In genomic region chr7:1297476-1297972, GRCh38 we compare ENCODE assay signal across 17 cellular contexts.
DNase-seq lines count a peak whose midpoint lies in the region; ATAC-seq and TF ChIP-seq lines count a peak whose summit lies in the region.
"Had no signal": no experiment of that assay in that cellular context is flagged by ENCODE, and none has a peak within 500 bp of the region (broad histone marks: within the 10 kb centered on the region; RNA-seq: fewer than 3 reads in every experiment).

No MANE protein-coding gene starts in this region.

- peak overlapping the region in 1 of 5 experiments; percentile 42 for H3K4me3 Mint-ChIP-seq in brain
- H3K4me3 Mint-ChIP-seq: CD4-positive, alpha-beta T cell; GM23338 had no signal

- peaks cover 16% of the 10 kb centered on the region for H3K4me1 Mint-ChIP-seq in brain
- H3K4me1 Mint-ChIP-seq: GM23338 had no signal

- H3K27me3 Mint-ChIP-seq in brain: no peaks in the 10 kb centered on the region

- POLR2A ChIA-PET in A673 (lab: Charles Lee; ENCODE audit: low non-redundant PET): no interaction called here

- no peaks in the 10 kb centered on the region for H3K36me3 Mint-ChIP-seq in brain

- H3K4me1 ChIP-seq in A673 (ENCODE audit: insufficient read depth, low read length, poor library complexity, severe bottlenecking): peaks cover 23% of the 10 kb centered on the region
- H3K4me1 ChIP-seq in mucosa of descending colon (ENCODE audit: low read depth): no peaks in the 10 kb centered on the region

- ATAC-seq in mucosa of descending colon: peak; percentile 34
- no peak for ATAC-seq in GM19452 (IDR thresholded peaks at IDR 0.05; ENCODE audit: unreplicated experiment)
- no peak for ATAC-seq in HG03139 (IDR thresholded peaks at IDR 0.05; ENCODE audit: unreplicated experiment)
- ATAC-seq: GM12878, GM23338 had no signal

- DNase-seq in A673 (ENCODE audit: low spot score) (peak; percentile 46), LNCaP clone FGC (ENCODE audit: low read depth) (peak; percentile 30), mucosa of descending colon (no peak), mucosa of gallbladder (ENCODE audit: low spot score) (no peak), middle frontal gyrus (ENCODE audit: extremely low spot score, low spot score) (no peak)
- DNase-seq: AML-193; Calu3; CD4-positive, alpha-beta T cell; DND-41; NCI-H1417; NCI-H2029; NCI-H446 treated with DMSO at 0.1 percent for 48 hours had no signal

- BruUV-seq in A673 (replicated peaks; lab: Mats Ljungman, UMichigan): no TSS peak

- H3K27ac ChIP-seq in A673 (ENCODE audit: low read depth, low read length, poor library complexity, severe bottlenecking): peak overlapping the region; percentile 33

- TF ChIP-seq CTCF in A673 (conservative IDR thresholded peaks at IDR 0.05; ENCODE audit: low read depth, low read length) (no peak), LNCaP clone FGC (IDR thresholded peaks at IDR 0.05; ENCODE audit: control insufficient read depth, extremely low read depth, insufficient read depth) (no peak), brain (conservative IDR thresholded peaks at IDR 0.05) (no peak), mucosa of descending colon (IDR thresholded peaks at IDR 0.05) (no peak)

- no peaks in the 10 kb centered on the region for H3K27me3 ChIP-seq in A673 (replicated peaks; ENCODE audit: insufficient read depth, low read depth, low read length, poor library complexity)

- H3K36me3 ChIP-seq in A673 (ENCODE audit: insufficient read depth, low read length, poor library complexity, severe bottlenecking): no peaks in the 10 kb centered on the region
- no peaks in the 10 kb centered on the region for H3K36me3 ChIP-seq in mucosa of descending colon (ENCODE audit: low read depth)

- CTCF ChIA-PET in A673 (lab: Charles Lee): no interaction called here

- H3K9me3 ChIP-seq in A673 (ENCODE audit: low read depth, low read length, poor library complexity, severe bottlenecking) (no peaks in the 10 kb centered on the region), mucosa of descending colon (no peaks in the 10 kb centered on the region)

- intact Hi-C loops in A673 (cut with micrococcal nuclease; ENCODE audit: unreplicated experiment) (no loop called here), mucosa of descending colon (cut with DNase I, micrococcal nuclease) (no loop called here)

- H3K9me3 Mint-ChIP-seq in brain: no peaks in the 10 kb centered on the region
- H3K9me3 Mint-ChIP-seq: CD4-positive, alpha-beta T cell; GM23338 had no signal

- H3K4me3 ChIP-seq in A673 (ENCODE audit: low read depth, low read length, poor library complexity, severe bottlenecking) (peak overlapping the region; percentile 20), LNCaP clone FGC (ENCODE audit: low read depth, low read length) (no peak overlapping the region; the same call in 1 of the 2 replicates), mucosa of descending colon (no peak overlapping the region)
- H3K4me3 ChIP-seq: GM12878, GM23338 had no signal

- peak overlapping the region in 3 of 5 experiments; percentile 10 to 80 (median 22) for H3K27ac Mint-ChIP-seq in brain
- H3K27ac Mint-ChIP-seq: CD4-positive, alpha-beta T cell; GM23338 had no signal

Comparison
In these comparisons a context has a peak if more than half of its experiments do, and no peak if none do; other contexts are left out.
1. DNase-seq: peak in A673 (single experiment) and LNCaP clone FGC (single experiment); none in mucosa of descending colon (0 of 3), mucosa of gallbladder (single experiment) and middle frontal gyrus (single experiment).